Comparison of ENCODE assay signal across 1 cellular context in the genomic region with DNA sequence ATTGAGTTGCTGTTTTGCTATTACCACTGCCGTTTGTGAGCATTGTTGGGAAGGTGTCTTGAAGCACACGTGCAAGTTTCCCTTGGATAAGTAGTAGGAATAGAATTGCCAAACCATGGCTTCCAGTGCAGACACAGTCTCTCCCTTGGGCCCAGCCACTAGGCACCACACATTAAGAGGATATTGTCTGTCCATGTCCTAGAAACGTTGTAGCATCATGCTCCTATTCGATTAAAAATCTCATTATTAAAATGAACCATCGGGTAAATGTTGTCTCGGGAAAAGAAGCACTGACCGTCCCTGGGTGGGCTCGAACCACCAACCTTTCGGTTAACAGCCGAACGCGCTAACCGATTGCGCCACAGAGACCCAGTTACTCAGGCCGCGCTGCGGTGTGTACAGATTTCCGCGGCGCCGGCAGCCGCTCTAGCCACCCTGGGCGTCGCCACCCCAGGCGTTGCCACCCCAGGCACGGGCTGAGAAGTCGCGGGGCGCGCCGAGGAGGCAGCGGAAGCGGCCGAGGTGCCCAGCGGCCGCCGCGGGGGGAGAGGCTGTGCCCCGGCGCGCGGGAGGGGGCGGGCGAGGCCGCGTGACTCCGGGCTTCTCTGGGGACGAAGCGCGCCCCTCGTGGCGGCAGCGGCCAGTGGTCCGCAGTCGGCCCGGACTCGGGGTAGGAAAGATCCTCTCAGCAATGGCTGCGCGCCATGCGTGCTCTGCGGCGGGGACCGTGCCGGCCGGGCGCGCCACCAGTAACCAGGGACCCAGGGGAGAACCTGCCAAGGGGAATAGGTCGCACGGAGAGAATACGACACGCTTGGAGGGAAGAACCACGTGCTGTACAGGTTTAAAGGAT.
TF ChIP-seq lines count a peak whose summit lies in the region.

No MANE protein-coding gene starts in this region.

TF ChIP-seq in HepG2, 621 proteins besides CTCF, POLR2A, EP300 and RAD21 (continued from another document and continues in another):
- TF ChIP-seq, protein P1, sequence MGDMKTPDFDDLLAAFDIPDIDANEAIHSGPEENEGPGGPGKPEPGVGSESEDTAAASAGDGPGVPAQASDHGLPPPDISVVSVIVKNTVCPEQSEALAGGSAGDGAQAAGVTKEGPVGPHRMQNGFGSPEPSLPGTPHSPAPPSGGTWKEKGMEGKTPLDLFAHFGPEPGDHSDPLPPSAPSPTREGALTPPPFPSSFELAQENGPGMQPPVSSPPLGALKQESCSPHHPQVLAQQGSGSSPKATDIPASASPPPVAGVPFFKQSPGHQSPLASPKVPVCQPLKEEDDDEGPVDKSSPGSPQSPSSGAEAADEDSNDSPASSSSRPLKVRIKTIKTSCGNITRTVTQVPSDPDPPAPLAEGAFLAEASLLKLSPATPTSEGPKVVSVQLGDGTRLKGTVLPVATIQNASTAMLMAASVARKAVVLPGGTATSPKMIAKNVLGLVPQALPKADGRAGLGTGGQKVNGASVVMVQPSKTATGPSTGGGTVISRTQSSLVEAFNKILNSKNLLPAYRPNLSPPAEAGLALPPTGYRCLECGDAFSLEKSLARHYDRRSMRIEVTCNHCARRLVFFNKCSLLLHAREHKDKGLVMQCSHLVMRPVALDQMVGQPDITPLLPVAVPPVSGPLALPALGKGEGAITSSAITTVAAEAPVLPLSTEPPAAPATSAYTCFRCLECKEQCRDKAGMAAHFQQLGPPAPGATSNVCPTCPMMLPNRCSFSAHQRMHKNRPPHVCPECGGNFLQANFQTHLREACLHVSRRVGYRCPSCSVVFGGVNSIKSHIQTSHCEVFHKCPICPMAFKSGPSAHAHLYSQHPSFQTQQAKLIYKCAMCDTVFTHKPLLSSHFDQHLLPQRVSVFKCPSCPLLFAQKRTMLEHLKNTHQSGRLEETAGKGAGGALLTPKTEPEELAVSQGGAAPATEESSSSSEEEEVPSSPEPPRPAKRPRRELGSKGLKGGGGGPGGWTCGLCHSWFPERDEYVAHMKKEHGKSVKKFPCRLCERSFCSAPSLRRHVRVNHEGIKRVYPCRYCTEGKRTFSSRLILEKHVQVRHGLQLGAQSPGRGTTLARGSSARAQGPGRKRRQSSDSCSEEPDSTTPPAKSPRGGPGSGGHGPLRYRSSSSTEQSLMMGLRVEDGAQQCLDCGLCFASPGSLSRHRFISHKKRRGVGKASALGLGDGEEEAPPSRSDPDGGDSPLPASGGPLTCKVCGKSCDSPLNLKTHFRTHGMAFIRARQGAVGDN (CRISPR knock-in tag; IDR thresholded peaks at IDR 0.05), result peak; percentile 93
- TF ChIP-seq, protein P2, sequence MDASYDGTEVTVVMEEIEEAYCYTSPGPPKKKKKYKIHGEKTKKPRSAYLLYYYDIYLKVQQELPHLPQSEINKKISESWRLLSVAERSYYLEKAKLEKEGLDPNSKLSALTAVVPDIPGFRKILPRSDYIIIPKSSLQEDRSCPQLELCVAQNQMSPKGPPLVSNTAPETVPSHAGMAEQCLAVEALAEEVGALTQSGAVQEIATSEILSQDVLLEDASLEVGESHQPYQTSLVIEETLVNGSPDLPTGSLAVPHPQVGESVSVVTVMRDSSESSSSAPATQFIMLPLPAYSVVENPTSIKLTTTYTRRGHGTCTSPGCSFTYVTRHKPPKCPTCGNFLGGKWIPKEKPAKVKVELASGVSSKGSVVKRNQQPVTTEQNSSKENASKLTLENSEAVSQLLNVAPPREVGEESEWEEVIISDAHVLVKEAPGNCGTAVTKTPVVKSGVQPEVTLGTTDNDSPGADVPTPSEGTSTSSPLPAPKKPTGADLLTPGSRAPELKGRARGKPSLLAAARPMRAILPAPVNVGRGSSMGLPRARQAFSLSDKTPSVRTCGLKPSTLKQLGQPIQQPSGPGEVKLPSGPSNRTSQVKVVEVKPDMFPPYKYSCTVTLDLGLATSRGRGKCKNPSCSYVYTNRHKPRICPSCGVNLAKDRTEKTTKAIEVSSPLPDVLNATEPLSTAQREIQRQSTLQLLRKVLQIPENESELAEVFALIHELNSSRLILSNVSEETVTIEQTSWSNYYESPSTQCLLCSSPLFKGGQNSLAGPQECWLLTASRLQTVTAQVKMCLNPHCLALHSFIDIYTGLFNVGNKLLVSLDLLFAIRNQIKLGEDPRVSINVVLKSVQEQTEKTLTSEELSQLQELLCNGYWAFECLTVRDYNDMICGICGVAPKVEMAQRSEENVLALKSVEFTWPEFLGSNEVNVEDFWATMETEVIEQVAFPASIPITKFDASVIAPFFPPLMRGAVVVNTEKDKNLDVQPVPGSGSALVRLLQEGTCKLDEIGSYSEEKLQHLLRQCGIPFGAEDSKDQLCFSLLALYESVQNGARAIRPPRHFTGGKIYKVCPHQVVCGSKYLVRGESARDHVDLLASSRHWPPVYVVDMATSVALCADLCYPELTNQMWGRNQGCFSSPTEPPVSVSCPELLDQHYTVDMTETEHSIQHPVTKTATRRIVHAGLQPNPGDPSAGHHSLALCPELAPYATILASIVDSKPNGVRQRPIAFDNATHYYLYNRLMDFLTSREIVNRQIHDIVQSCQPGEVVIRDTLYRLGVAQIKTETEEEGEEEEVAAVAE (CRISPR knock-in tag; IDR thresholded peaks at IDR 0.05; ENCODE audit: borderline replicate concordance), result no peak
- TF ChIP-seq, protein P3, sequence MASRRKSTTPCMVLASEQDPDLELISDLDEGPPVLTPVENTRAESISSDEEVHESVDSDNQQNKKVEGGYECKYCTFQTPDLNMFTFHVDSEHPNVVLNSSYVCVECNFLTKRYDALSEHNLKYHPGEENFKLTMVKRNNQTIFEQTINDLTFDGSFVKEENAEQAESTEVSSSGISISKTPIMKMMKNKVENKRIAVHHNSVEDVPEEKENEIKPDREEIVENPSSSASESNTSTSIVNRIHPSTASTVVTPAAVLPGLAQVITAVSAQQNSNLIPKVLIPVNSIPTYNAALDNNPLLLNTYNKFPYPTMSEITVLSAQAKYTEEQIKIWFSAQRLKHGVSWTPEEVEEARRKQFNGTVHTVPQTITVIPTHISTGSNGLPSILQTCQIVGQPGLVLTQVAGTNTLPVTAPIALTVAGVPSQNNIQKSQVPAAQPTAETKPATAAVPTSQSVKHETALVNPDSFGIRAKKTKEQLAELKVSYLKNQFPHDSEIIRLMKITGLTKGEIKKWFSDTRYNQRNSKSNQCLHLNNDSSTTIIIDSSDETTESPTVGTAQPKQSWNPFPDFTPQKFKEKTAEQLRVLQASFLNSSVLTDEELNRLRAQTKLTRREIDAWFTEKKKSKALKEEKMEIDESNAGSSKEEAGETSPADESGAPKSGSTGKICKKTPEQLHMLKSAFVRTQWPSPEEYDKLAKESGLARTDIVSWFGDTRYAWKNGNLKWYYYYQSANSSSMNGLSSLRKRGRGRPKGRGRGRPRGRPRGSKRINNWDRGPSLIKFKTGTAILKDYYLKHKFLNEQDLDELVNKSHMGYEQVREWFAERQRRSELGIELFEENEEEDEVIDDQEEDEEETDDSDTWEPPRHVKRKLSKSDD (CRISPR knock-in tag; IDR thresholded peaks at IDR 0.05; ENCODE audit: low read depth), result peak; percentile 38; the same call in 1 of the 2 replicates
- TF ChIP-seq ATF1 (CRISPR knock-in tag; IDR thresholded peaks at IDR 0.05), result no peak
- TF ChIP-seq ZFP36L2 (CRISPR knock-in tag; IDR thresholded peaks at IDR 0.05), result no peak
- TF ChIP-seq, protein P4, sequence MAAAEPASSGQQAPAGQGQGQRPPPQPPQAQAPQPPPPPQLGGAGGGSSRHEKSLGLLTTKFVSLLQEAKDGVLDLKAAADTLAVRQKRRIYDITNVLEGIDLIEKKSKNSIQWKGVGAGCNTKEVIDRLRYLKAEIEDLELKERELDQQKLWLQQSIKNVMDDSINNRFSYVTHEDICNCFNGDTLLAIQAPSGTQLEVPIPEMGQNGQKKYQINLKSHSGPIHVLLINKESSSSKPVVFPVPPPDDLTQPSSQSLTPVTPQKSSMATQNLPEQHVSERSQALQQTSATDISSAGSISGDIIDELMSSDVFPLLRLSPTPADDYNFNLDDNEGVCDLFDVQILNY (CRISPR knock-in tag; conservative IDR thresholded peaks at IDR 0.05), result no peak
- TF ChIP-seq NR2C2 (CRISPR knock-in tag; IDR thresholded peaks at IDR 0.05; ENCODE audit: borderline replicate concordance), result peak; percentile 40; the same call in 1 of the 2 replicates
- TF ChIP-seq, protein P5, sequence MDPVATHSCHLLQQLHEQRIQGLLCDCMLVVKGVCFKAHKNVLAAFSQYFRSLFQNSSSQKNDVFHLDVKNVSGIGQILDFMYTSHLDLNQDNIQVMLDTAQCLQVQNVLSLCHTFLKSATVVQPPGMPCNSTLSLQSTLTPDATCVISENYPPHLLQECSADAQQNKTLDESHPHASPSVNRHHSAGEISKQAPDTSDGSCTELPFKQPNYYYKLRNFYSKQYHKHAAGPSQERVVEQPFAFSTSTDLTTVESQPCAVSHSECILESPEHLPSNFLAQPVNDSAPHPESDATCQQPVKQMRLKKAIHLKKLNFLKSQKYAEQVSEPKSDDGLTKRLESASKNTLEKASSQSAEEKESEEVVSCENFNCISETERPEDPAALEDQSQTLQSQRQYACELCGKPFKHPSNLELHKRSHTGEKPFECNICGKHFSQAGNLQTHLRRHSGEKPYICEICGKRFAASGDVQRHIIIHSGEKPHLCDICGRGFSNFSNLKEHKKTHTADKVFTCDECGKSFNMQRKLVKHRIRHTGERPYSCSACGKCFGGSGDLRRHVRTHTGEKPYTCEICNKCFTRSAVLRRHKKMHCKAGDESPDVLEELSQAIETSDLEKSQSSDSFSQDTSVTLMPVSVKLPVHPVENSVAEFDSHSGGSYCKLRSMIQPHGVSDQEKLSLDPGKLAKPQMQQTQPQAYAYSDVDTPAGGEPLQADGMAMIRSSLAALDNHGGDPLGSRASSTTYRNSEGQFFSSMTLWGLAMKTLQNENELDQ (CRISPR knock-in tag; IDR thresholded peaks at IDR 0.05; ENCODE audit: borderline replicate concordance), result no peak
- no peak for TF ChIP-seq ZNF550 (CRISPR knock-in tag; IDR thresholded peaks at IDR 0.05; ENCODE audit: borderline replicate concordance)
- TF ChIP-seq, protein P6, sequence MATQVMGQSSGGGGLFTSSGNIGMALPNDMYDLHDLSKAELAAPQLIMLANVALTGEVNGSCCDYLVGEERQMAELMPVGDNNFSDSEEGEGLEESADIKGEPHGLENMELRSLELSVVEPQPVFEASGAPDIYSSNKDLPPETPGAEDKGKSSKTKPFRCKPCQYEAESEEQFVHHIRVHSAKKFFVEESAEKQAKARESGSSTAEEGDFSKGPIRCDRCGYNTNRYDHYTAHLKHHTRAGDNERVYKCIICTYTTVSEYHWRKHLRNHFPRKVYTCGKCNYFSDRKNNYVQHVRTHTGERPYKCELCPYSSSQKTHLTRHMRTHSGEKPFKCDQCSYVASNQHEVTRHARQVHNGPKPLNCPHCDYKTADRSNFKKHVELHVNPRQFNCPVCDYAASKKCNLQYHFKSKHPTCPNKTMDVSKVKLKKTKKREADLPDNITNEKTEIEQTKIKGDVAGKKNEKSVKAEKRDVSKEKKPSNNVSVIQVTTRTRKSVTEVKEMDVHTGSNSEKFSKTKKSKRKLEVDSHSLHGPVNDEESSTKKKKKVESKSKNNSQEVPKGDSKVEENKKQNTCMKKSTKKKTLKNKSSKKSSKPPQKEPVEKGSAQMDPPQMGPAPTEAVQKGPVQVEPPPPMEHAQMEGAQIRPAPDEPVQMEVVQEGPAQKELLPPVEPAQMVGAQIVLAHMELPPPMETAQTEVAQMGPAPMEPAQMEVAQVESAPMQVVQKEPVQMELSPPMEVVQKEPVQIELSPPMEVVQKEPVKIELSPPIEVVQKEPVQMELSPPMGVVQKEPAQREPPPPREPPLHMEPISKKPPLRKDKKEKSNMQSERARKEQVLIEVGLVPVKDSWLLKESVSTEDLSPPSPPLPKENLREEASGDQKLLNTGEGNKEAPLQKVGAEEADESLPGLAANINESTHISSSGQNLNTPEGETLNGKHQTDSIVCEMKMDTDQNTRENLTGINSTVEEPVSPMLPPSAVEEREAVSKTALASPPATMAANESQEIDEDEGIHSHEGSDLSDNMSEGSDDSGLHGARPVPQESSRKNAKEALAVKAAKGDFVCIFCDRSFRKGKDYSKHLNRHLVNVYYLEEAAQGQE (IDR thresholded peaks at IDR 0.05; ENCODE audit: borderline replicate concordance in 1 of 2, low read depth in 1 of 2, low read length in 2 of 2), result no peak
- TF ChIP-seq GTF2F1 (IDR thresholded peaks at IDR 0.05; ENCODE audit: low read length), result no peak
- TF ChIP-seq RBFOX2 (IDR thresholded peaks at IDR 0.05; ENCODE audit: low read depth, low read length), result peak; percentile 81
- TF ChIP-seq ZNF160 (CRISPR knock-in tag; IDR thresholded peaks at IDR 0.05), result no peak; the same call in 1 of the 2 replicates
- no peak for TF ChIP-seq SYNCRIP (IDR thresholded peaks at IDR 0.05; ENCODE audit: insufficient read depth, low read depth, low read length)
- TF ChIP-seq CEBPB (IDR thresholded peaks at IDR 0.05; ENCODE audit: borderline replicate concordance, low read depth, low read length), result peak; percentile 92
- no peak for TF ChIP-seq ZBTB42 (CRISPR knock-in tag; IDR thresholded peaks at IDR 0.05)
- no peak for TF ChIP-seq PAF1 (CRISPR knock-in tag; IDR thresholded peaks at IDR 0.05)
- TF ChIP-seq, protein P7, sequence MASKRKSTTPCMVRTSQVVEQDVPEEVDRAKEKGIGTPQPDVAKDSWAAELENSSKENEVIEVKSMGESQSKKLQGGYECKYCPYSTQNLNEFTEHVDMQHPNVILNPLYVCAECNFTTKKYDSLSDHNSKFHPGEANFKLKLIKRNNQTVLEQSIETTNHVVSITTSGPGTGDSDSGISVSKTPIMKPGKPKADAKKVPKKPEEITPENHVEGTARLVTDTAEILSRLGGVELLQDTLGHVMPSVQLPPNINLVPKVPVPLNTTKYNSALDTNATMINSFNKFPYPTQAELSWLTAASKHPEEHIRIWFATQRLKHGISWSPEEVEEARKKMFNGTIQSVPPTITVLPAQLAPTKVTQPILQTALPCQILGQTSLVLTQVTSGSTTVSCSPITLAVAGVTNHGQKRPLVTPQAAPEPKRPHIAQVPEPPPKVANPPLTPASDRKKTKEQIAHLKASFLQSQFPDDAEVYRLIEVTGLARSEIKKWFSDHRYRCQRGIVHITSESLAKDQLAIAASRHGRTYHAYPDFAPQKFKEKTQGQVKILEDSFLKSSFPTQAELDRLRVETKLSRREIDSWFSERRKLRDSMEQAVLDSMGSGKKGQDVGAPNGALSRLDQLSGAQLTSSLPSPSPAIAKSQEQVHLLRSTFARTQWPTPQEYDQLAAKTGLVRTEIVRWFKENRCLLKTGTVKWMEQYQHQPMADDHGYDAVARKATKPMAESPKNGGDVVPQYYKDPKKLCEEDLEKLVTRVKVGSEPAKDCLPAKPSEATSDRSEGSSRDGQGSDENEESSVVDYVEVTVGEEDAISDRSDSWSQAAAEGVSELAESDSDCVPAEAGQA (IDR thresholded peaks at IDR 0.05; ENCODE audit: low read depth), result no peak
- TF ChIP-seq, protein P7 (CRISPR knock-in tag; IDR thresholded peaks at IDR 0.05; ENCODE audit: borderline replicate concordance), result 0 out of 2 replicates have a peak, but pooled peaks have one; percentile 64
